ENCODE assay signal across 1 cellular context in genomic region chr4:174381419-174381818, GRCh38.
TF ChIP-seq lines count a peak whose summit lies in the region.

No MANE protein-coding gene starts in this region.

TF ChIP-seq in K562, 482 proteins besides CTCF, POLR2A, EP300 and RAD21 (continued from another document and continues in another):
- TF ChIP-seq ZBTB7A (IDR thresholded peaks at IDR 0.05; ENCODE audit: borderline replicate concordance, control insufficient read depth, low read depth, low read length), result no peak
- peak; percentile 66; the same call in 1 of the 2 replicates for TF ChIP-seq ZNF354B (CRISPR knock-in tag; IDR thresholded peaks at IDR 0.05)
- no peak for TF ChIP-seq CTCFL (IDR thresholded peaks at IDR 0.05; ENCODE audit: borderline replicate concordance, insufficient read depth, low read depth, low read length, poor library complexity, severe bottlenecking)
- TF ChIP-seq SAP30 (IDR thresholded peaks at IDR 0.05; ENCODE audit: borderline replicate concordance, insufficient read depth, low read depth, low read length, poor library complexity, severe bottlenecking), result no peak
- no peak for TF ChIP-seq FOXA3 (CRISPR knock-in tag; conservative IDR thresholded peaks at IDR 0.05 in 1 of 2, IDR thresholded peaks at IDR 0.05 in 1 of 2)
- TF ChIP-seq, protein P1, sequence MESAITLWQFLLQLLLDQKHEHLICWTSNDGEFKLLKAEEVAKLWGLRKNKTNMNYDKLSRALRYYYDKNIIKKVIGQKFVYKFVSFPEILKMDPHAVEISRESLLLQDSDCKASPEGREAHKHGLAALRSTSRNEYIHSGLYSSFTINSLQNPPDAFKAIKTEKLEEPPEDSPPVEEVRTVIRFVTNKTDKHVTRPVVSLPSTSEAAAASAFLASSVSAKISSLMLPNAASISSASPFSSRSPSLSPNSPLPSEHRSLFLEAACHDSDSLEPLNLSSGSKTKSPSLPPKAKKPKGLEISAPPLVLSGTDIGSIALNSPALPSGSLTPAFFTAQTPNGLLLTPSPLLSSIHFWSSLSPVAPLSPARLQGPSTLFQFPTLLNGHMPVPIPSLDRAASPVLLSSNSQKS (CRISPR knock-in tag; IDR thresholded peaks at IDR 0.05), result no peak
- TF ChIP-seq, protein P2, sequence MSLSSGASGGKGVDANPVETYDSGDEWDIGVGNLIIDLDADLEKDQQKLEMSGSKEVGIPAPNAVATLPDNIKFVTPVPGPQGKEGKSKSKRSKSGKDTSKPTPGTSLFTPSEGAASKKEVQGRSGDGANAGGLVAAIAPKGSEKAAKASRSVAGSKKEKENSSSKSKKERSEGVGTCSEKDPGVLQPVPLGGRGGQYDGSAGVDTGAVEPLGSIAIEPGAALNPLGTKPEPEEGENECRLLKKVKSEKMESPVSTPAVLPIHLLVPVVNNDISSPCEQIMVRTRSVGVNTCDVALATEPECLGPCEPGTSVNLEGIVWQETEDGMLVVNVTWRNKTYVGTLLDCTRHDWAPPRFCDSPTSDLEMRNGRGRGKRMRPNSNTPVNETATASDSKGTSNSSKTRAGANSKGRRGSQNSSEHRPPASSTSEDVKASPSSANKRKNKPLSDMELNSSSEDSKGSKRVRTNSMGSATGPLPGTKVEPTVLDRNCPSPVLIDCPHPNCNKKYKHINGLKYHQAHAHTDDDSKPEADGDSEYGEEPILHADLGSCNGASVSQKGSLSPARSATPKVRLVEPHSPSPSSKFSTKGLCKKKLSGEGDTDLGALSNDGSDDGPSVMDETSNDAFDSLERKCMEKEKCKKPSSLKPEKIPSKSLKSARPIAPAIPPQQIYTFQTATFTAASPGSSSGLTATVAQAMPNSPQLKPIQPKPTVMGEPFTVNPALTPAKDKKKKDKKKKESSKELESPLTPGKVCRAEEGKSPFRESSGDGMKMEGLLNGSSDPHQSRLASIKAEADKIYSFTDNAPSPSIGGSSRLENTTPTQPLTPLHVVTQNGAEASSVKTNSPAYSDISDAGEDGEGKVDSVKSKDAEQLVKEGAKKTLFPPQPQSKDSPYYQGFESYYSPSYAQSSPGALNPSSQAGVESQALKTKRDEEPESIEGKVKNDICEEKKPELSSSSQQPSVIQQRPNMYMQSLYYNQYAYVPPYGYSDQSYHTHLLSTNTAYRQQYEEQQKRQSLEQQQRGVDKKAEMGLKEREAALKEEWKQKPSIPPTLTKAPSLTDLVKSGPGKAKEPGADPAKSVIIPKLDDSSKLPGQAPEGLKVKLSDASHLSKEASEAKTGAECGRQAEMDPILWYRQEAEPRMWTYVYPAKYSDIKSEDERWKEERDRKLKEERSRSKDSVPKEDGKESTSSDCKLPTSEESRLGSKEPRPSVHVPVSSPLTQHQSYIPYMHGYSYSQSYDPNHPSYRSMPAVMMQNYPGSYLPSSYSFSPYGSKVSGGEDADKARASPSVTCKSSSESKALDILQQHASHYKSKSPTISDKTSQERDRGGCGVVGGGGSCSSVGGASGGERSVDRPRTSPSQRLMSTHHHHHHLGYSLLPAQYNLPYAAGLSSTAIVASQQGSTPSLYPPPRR (CRISPR knock-in tag; IDR thresholded peaks at IDR 0.05; ENCODE audit: borderline replicate concordance), result no peak
- TF ChIP-seq FOXJ3 (CRISPR knock-in tag; IDR thresholded peaks at IDR 0.05), result no peak
- TF ChIP-seq SMAD4 (CRISPR knock-in tag; conservative IDR thresholded peaks at IDR 0.05), result peak; percentile 76
- no peak for TF ChIP-seq RBBP5 (IDR thresholded peaks at IDR 0.05; ENCODE audit: borderline replicate concordance, insufficient read depth, low read length, poor library complexity, severe bottlenecking)
- no peak for TF ChIP-seq ATF7 (IDR thresholded peaks at IDR 0.05)
- no peak for TF ChIP-seq SPI1 (IDR thresholded peaks at IDR 0.05; ENCODE audit: borderline replicate concordance, low read depth, low read length)
- TF ChIP-seq PHF21A (IDR thresholded peaks at IDR 0.05; ENCODE audit: borderline replicate concordance, low read depth), result no peak
- TF ChIP-seq TFE3 (CRISPR knock-in tag; IDR thresholded peaks at IDR 0.05), result no peak
- TF ChIP-seq MYNN (IDR thresholded peaks at IDR 0.05), result no peak
- TF ChIP-seq MYNN (CRISPR knock-in tag; IDR thresholded peaks at IDR 0.05), result no peak
- no peak for TF ChIP-seq MTA1 (IDR thresholded peaks at IDR 0.05; ENCODE audit: borderline replicate concordance)
- no peak for TF ChIP-seq VEZF1 (CRISPR knock-in tag; IDR thresholded peaks at IDR 0.05)
- no peak for TF ChIP-seq HNRNPL (IDR thresholded peaks at IDR 0.05; ENCODE audit: low read depth, low read length)
- TF ChIP-seq, protein P3, sequence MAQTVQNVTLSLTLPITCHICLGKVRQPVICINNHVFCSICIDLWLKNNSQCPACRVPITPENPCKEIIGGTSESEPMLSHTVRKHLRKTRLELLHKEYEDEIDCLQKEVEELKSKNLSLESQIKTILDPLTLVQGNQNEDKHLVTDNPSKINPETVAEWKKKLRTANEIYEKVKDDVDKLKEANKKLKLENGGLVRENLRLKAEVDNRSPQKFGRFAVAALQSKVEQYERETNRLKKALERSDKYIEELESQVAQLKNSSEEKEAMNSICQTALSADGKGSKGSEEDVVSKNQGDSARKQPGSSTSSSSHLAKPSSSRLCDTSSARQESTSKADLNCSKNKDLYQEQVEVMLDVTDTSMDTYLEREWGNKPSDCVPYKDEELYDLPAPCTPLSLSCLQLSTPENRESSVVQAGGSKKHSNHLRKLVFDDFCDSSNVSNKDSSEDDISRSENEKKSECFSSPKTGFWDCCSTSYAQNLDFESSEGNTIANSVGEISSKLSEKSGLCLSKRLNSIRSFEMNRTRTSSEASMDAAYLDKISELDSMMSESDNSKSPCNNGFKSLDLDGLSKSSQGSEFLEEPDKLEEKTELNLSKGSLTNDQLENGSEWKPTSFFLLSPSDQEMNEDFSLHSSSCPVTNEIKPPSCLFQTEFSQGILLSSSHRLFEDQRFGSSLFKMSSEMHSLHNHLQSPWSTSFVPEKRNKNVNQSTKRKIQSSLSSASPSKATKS (CRISPR knock-in tag; IDR thresholded peaks at IDR 0.05), result no peak
- no peak for TF ChIP-seq MAFF (IDR thresholded peaks at IDR 0.05; ENCODE audit: low read length)
- no peak for TF ChIP-seq SMC3 (conservative IDR thresholded peaks at IDR 0.05; ENCODE audit: insufficient read depth, low read depth, low read length)
- TF ChIP-seq PHTF2 (CRISPR knock-in tag; IDR thresholded peaks at IDR 0.05), result no peak
- no peak for TF ChIP-seq ZNF217 (CRISPR knock-in tag; IDR thresholded peaks at IDR 0.05)
- TF ChIP-seq COPS2 (conservative IDR thresholded peaks at IDR 0.05), result no peak
- no peak for TF ChIP-seq ZNF316 (IDR thresholded peaks at IDR 0.05)
- TF ChIP-seq ZNF830 (CRISPR knock-in tag; IDR thresholded peaks at IDR 0.05), result no peak
- no peak for TF ChIP-seq ZNF184 (CRISPR knock-in tag; IDR thresholded peaks at IDR 0.05)
- TF ChIP-seq MITF (IDR thresholded peaks at IDR 0.05), result no peak
- no peak for TF ChIP-seq MCM3 (IDR thresholded peaks at IDR 0.05)
- peak; percentile 71 for TF ChIP-seq PTTG1 (tag; IDR thresholded peaks at IDR 0.05; ENCODE audit: low read depth)
- TF ChIP-seq ZFP1 (CRISPR knock-in tag; IDR thresholded peaks at IDR 0.05), result no peak
- peak; percentile 78; the same call in 1 of the 2 replicates for TF ChIP-seq NFXL1 (CRISPR knock-in tag; IDR thresholded peaks at IDR 0.05)
- TF ChIP-seq, protein P4, sequence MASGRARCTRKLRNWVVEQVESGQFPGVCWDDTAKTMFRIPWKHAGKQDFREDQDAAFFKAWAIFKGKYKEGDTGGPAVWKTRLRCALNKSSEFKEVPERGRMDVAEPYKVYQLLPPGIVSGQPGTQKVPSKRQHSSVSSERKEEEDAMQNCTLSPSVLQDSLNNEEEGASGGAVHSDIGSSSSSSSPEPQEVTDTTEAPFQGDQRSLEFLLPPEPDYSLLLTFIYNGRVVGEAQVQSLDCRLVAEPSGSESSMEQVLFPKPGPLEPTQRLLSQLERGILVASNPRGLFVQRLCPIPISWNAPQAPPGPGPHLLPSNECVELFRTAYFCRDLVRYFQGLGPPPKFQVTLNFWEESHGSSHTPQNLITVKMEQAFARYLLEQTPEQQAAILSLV (tag; IDR thresholded peaks at IDR 0.05), result peak; percentile 62; the same call in 1 of the 2 replicates
- TF ChIP-seq ILK (tag; IDR thresholded peaks at IDR 0.05; ENCODE audit: borderline replicate concordance, low read depth), result 0 out of 2 replicates have a peak, but pooled peaks have one; percentile 23
- TF ChIP-seq TCFL5 (CRISPR knock-in tag; conservative IDR thresholded peaks at IDR 0.05), result 0 out of 2 replicates have a peak, but pooled peaks have one; percentile 28
- TF ChIP-seq, protein P5, sequence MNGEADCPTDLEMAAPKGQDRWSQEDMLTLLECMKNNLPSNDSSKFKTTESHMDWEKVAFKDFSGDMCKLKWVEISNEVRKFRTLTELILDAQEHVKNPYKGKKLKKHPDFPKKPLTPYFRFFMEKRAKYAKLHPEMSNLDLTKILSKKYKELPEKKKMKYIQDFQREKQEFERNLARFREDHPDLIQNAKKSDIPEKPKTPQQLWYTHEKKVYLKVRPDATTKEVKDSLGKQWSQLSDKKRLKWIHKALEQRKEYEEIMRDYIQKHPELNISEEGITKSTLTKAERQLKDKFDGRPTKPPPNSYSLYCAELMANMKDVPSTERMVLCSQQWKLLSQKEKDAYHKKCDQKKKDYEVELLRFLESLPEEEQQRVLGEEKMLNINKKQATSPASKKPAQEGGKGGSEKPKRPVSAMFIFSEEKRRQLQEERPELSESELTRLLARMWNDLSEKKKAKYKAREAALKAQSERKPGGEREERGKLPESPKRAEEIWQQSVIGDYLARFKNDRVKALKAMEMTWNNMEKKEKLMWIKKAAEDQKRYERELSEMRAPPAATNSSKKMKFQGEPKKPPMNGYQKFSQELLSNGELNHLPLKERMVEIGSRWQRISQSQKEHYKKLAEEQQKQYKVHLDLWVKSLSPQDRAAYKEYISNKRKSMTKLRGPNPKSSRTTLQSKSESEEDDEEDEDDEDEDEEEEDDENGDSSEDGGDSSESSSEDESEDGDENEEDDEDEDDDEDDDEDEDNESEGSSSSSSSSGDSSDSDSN (IDR thresholded peaks at IDR 0.05; ENCODE audit: borderline replicate concordance in 1 of 2, low read depth in 2 of 2, low read length in 2 of 2), result no peak
- no peak for TF ChIP-seq NFATC3 (IDR thresholded peaks at IDR 0.05)
- TF ChIP-seq, protein P6, sequence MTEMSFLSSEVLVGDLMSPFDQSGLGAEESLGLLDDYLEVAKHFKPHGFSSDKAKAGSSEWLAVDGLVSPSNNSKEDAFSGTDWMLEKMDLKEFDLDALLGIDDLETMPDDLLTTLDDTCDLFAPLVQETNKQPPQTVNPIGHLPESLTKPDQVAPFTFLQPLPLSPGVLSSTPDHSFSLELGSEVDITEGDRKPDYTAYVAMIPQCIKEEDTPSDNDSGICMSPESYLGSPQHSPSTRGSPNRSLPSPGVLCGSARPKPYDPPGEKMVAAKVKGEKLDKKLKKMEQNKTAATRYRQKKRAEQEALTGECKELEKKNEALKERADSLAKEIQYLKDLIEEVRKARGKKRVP (CRISPR knock-in tag; IDR thresholded peaks at IDR 0.05), result 0 out of 2 replicates have a peak, but pooled peaks have one; percentile 46
- TF ChIP-seq ARID3A (IDR thresholded peaks at IDR 0.05; ENCODE audit: borderline replicate concordance, low read depth, low read length), result no peak
